Comparison of ENCODE assay signal across 11 cellular contexts in the genomic region with DNA sequence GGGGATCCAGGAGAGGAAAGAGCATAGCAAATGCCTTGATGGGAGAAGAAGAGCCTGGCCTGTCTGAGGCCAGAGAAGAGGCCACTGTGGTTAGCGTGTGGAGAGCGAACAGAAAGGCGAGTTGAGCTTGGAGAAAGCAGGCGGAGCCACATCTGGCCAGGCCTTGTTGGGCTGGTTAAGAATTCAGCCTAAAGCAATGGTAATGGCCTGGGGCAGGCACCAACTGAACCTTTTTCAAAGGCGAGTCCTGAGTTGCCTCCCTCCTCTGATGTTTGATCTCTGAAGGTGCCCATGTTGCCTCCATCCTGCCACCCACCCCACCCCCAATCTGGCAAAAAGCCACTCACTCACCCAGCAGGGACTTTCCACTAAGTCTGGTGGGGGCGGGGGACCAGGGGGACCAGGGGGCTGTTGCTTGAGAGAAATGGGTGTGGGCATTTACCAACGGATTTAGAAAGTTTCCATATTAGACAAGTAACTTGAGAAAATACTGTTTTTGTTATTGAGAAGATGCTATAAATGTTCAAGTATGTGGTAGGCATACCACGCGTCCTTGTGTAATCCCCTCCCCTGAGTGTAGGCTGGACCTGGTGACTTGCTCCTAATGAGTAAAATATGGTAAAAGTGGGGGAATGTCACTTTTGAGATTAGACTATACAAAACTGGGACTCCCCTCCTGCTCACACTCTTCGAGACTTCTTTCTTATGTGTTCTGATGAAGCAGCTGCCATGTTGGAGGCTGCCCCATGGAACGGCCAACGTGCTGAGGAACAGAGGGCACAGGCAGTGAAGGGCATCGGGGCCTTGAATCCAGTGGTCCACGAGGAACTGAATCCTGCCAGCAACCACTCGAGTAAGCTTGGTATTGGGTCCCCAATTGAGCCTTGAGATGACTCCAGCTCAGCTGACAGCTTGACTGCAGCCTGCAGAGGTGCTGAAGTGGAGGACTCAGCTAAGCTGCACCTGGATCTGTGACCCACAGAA. TPM values are rescaled to one million over a fixed set of nuclear protein-coding genes. Genes with fewer than 3 reads are reported as not detected.
A peak's percentile ranks its signal among the peaks of the same experiment; 100 is the strongest.
DNase-seq lines count a peak whose midpoint lies in the region; ATAC-seq and TF ChIP-seq lines count a peak whose summit lies in the region.
"Had no signal": no experiment of that assay in that cellular context is flagged by ENCODE, and none has a peak within 500 bp of the region (broad histone marks: within the 10 kb centered on the region; RNA-seq: fewer than 3 reads in every experiment).

No MANE protein-coding gene starts in this region.

- H3K36me3 ChIP-seq in right atrium auricular region (no peaks in the 10 kb centered on the region), trophoblast cell (ENCODE audit: control insufficient read depth in 1 of 2, insufficient read depth in 2 of 2, low read length in 2 of 2) (no peaks in the 10 kb centered on the region), esophagus muscularis mucosa (no peaks in the 10 kb centered on the region)
- H3K36me3 ChIP-seq: tibial artery had no signal

- H4K12ac ChIP-seq in trophoblast cell (ENCODE audit: low read depth, low read length) = no peak overlapping the region

- H3K27ac ChIP-seq in right atrium auricular region (no peak overlapping the region), trophoblast cell (ENCODE audit: low read depth, low read length) (no peak overlapping the region), esophagus muscularis mucosa (replicated peaks in 1 of 4) (no peak overlapping the region)

- no peaks in the 10 kb centered on the region for H3K36me3 Mint-ChIP-seq in glutamatergic neuron (ENCODE audit: unreplicated experiment)

- no peak overlapping the region for H2BK5ac ChIP-seq in trophoblast cell (ENCODE audit: low read depth, low read length, poor library complexity)

- TF ChIP-seq CTCF in right atrium auricular region (IDR thresholded peaks at IDR 0.05) (no peak), esophagus muscularis mucosa (IDR thresholded peaks at IDR 0.05) (no peak), glutamatergic neuron (IDR thresholded peaks at IDR 0.05; ENCODE audit: partially characterized antibody, unreplicated experiment) (no peak), foreskin fibroblast (IDR thresholded peaks at IDR 0.05; ENCODE audit: low read depth, low read length) (no peak)

- H3K27me3 ChIP-seq in right atrium auricular region (no peaks in the 10 kb centered on the region), trophoblast cell (ENCODE audit: insufficient read depth, low read length) (no peaks in the 10 kb centered on the region), esophagus muscularis mucosa (no peaks in the 10 kb centered on the region)
- H3K27me3 ChIP-seq: tibial artery had no signal

- H3K79me1 ChIP-seq in trophoblast cell (ENCODE audit: low read length) = no peaks in the 10 kb centered on the region

- no peak overlapping the region for H3K27ac Mint-ChIP-seq in glutamatergic neuron (ENCODE audit: unreplicated experiment)

- H3K4me3 Mint-ChIP-seq in glutamatergic neuron (ENCODE audit: unreplicated experiment) = no peak overlapping the region

- H3K9ac ChIP-seq in trophoblast cell (ENCODE audit: low read length) = no peak overlapping the region

- TF ChIP-seq EP300 in esophagus muscularis mucosa (IDR thresholded peaks at IDR 0.05) = no peak

- H3K23ac ChIP-seq in trophoblast cell (ENCODE audit: low read length) = no peak overlapping the region

- intact Hi-C loops in left cardiac atrium (cut with DNase I) (loop anchor here (5.0 kb wide), 2 partner anchors 89 to 229 kb away; a partner anchor contains a TSS), esophagus muscularis mucosa (cut with DNase I) (loop anchor here (5.0 kb wide), 2 partner anchors 54 to 174 kb away; no protein-coding TSS in a partner anchor)

- H3K14ac ChIP-seq in trophoblast cell (ENCODE audit: low read length) = no peak overlapping the region

- peaks cover 1% of the 10 kb centered on the region for H3K27me3 Mint-ChIP-seq in glutamatergic neuron (ENCODE audit: unreplicated experiment)

- no peak overlapping the region for H4K8ac ChIP-seq in trophoblast cell (ENCODE audit: low read depth, low read length)

- H3K4me3 ChIP-seq in right atrium auricular region (no peak overlapping the region), trophoblast cell (ENCODE audit: low read depth, low read length) (no peak overlapping the region), esophagus muscularis mucosa (no peak overlapping the region), foreskin fibroblast (ENCODE audit: low read depth in 1 of 2, low read length in 2 of 2) (no peak overlapping the region)
- H3K4me3 ChIP-seq: tibial artery had no signal

- peak overlapping the region; percentile 65 for H2BK120ac ChIP-seq in trophoblast cell (ENCODE audit: insufficient read depth, low read length, poor library complexity)

- no peak for TF ChIP-seq POLR2A in esophagus muscularis mucosa (IDR thresholded peaks at IDR 0.05; ENCODE audit: low read depth)

- H4K91ac ChIP-seq in trophoblast cell (ENCODE audit: low read depth, low read length) = peak overlapping the region; percentile 20

- H3K79me2 ChIP-seq in trophoblast cell (ENCODE audit: control insufficient read depth, insufficient read depth, low read length, poor library complexity) = no peaks in the 10 kb centered on the region

- H3K9me3 ChIP-seq in right atrium auricular region (no peaks in the 10 kb centered on the region), trophoblast cell (ENCODE audit: insufficient read depth, low read depth, low read length) (no peaks in the 10 kb centered on the region), esophagus muscularis mucosa (no peaks in the 10 kb centered on the region)
- H3K9me3 ChIP-seq: tibial artery had no signal

- H2BK12ac ChIP-seq in trophoblast cell (ENCODE audit: low read length) = peak overlapping the region; percentile 80

- H3K4me2 ChIP-seq in trophoblast cell (ENCODE audit: low read length) = no peak overlapping the region

- no peak for ATAC-seq in left cardiac atrium

- no peak overlapping the region for H3K4ac ChIP-seq in trophoblast cell (ENCODE audit: low read depth, low read length)

- H3K4me1 Mint-ChIP-seq in glutamatergic neuron (ENCODE audit: low read depth, unreplicated experiment) = no peaks in the 10 kb centered on the region

- DNase-seq in left cardiac atrium (peak; percentile 23), right atrium auricular region (ENCODE audit: low spot score) (no peak), trophoblast cell (peak; percentile 83 to 84), NCI-H526 treated with DMSO at 0.1 percent for 48 hours (lab: John Stamatoyannopoulos, UW) (no peak), esophagus muscularis mucosa (ENCODE audit: extremely low spot score) (no peak), glutamatergic neuron (no peak), foreskin fibroblast (no peak)
- peak; percentile 52 for DNase-seq in activated effector memory CD4-positive, alpha-beta T cell treated with Interleukin-2 at 50 U/mL for 16 hours
- DNase-seq: NCI-H1694 treated with DMSO at 0.1 percent for 48 hours had no signal

- no peak overlapping the region for H2AFZ ChIP-seq in trophoblast cell (ENCODE audit: insufficient read depth, low read length, poor library complexity)

- no CpG with 5 or more reads among the region's 15 CpGs for WGBS in trophoblast cell (ENCODE audit: extremely low coverage, insufficient coverage, insufficient read length)
- WGBS in esophagus muscularis mucosa = 91% methylated on average over 15 of the region's 15 CpGs

- peak overlapping the region; percentile 44 for H2AK5ac ChIP-seq in trophoblast cell (ENCODE audit: low read length)

- H3K4me1 ChIP-seq in right atrium auricular region (peaks cover 0 to 39% of the 10 kb centered on the region in 2 donors), trophoblast cell (ENCODE audit: control insufficient read depth in 1 of 2, insufficient read depth in 2 of 2, low read length in 2 of 2) (peaks cover 0 to 10% of the 10 kb centered on the region in 2 experiments), esophagus muscularis mucosa (peaks cover 24 to 36% (median 35%) of the 10 kb centered on the region in 4 donors)

- peaks cover 4% of the 10 kb centered on the region for H3K9me3 Mint-ChIP-seq in glutamatergic neuron (ENCODE audit: unreplicated experiment)

- no peak overlapping the region for H3K18ac ChIP-seq in trophoblast cell (ENCODE audit: low read length)

RNA-seq across cellular contexts. Expression of a gene that starts 29.9 kb away (rescaled TPM):
- total RNA-seq in left cardiac atrium (not detected), right atrium auricular region (not detected), esophagus muscularis mucosa (not detected), glutamatergic neuron (ENCODE audit: unreplicated experiment) (not detected)
- polyA plus RNA-seq in trophoblast cell (2013) = 0.79 and 1.1 TPM in 2 replicates
- total RNA-seq: kidney epithelial cell had no signal

RNA-seq across cellular contexts. Expression of a gene that starts 34.0 kb away (rescaled TPM):
- total RNA-seq in left cardiac atrium = under 1 TPM; 0.29 to 0.53 TPM
- under 1 TPM in 1 of 2 donors, not detected in 1; 0.28 TPM for total RNA-seq in right atrium auricular region
- 217 and 236 TPM in 2 replicates for polyA plus RNA-seq in trophoblast cell (2013)
- total RNA-seq in esophagus muscularis mucosa = under 1 TPM in 1 of 4 donors, not detected in 3; 0.33 TPM
- not detected for total RNA-seq in glutamatergic neuron (ENCODE audit: unreplicated experiment)
- total RNA-seq: kidney epithelial cell had no signal

Comparison
In these comparisons a context has a peak if more than half of its experiments do, and no peak if none do; other contexts are left out.
1. DNase-seq: peak in left cardiac atrium (single experiment), activated effector memory CD4-positive, alpha-beta T cell treated with Interleukin-2 at 50 U/mL for 16 hours (single experiment) and trophoblast cell (2 of 2); none in right atrium auricular region (single experiment), NCI-H526 treated with DMSO at 0.1 percent for 48 hours (single experiment), esophagus muscularis mucosa (single experiment), glutamatergic neuron (single experiment) and foreskin fibroblast (0 of 2).